Comparison of ENCODE assay signal across 8 cellular contexts in the genomic region with DNA sequence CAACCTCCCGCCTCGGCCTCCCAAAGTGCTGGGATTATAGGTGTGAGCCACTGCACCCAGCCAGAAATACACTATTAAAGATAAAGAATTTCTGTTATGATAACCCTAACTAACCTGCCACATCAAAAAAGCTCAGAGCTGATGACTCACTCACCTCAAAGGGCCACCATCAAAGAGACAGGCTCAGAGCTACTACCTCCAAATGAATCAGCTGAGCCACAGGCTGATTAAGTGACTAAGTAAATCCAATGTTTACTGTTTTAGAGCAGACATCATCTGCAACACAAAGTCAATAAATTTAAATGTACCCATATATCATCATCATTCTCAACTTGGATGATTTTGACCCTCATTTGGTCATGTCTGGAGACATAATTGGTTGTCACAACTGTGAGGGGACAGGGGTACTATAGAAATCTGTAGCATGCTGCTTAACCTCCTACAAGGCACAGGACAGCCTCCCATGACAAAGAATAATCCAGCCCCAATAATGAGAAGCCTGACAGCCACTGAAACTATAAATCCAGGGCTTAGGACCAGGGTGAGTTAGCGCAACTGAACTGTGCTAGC.
DNase-seq lines count a peak whose midpoint lies in the region; ATAC-seq, FAIRE-seq and TF ChIP-seq lines count a peak whose summit lies in the region.

No MANE protein-coding gene starts in this region.

- no peak for FAIRE-seq in K562 (lab: Jason Lieb, UNC)

- H3K4me1 ChIP-seq in K562 (replicated peaks in 1 of 2; ENCODE audit: control insufficient read depth in 2 of 2, insufficient read depth in 2 of 2, low read length in 2 of 2) (0 out of 5 replicates have a peak, but pooled peaks cover 0 to 3% of the 10 kb centered on the region in 2 experiments), gastrocnemius medialis (no peaks in the 10 kb centered on the region)

- H3K4me2 ChIP-seq in K562 (ENCODE audit: insufficient read depth, low read length) = no peak overlapping the region

- H3K27me3 ChIP-seq in K562 (ENCODE audit: control insufficient read depth in 2 of 2, insufficient read depth in 2 of 2, low read length in 2 of 2) = peaks cover 17 to 32% of the 10 kb centered on the region in 2 experiments; a peak in 4 of 5 replicates
- no peaks in the 10 kb centered on the region for H3K27me3 ChIP-seq in gastrocnemius medialis

- H3K27ac ChIP-seq in K562 (ENCODE audit: extremely low read depth, low read depth, low read length) = no peak overlapping the region
- no peak overlapping the region for H3K27ac ChIP-seq in gastrocnemius medialis

- H3K9me3 ChIP-seq in K562 (replicated peaks; ENCODE audit: control insufficient read depth, insufficient read depth, low read depth, low read length) (no peaks in the 10 kb centered on the region), gastrocnemius medialis (no peaks in the 10 kb centered on the region)

- ATAC-seq in GM19351 (IDR thresholded peaks at IDR 0.05; ENCODE audit: unreplicated experiment) = peak; percentile 63
- ATAC-seq in K562 = no peak
- no peak for ATAC-seq in GM18517 (IDR thresholded peaks at IDR 0.05; ENCODE audit: unreplicated experiment)
- no peak for ATAC-seq in HG03196 (IDR thresholded peaks at IDR 0.05; ENCODE audit: unreplicated experiment)
- ATAC-seq in gastrocnemius medialis = no peak
- no peak for ATAC-seq in GM21825 (IDR thresholded peaks at IDR 0.05; ENCODE audit: unreplicated experiment)

- CTCF ChIA-PET in K562 (lab: Yijun Ruan, JAX; ENCODE audit: low intra/inter-chr PET ratio) = no interaction called here

- 0% methylated on average over 3 of the region's 3 CpGs for WGBS in K562 (ENCODE audit: insufficient coverage, low coverage, missing lambda C conversion rate)

- POLR2A ChIA-PET in K562 (lab: Yijun Ruan, JAX) = no interaction called here

- no peak for TF ChIP-seq RAD21 in K562 (CRISPR knock-in tag; conservative IDR thresholded peaks at IDR 0.05 in 1 of 2, IDR thresholded peaks at IDR 0.05 in 1 of 2)

- intact Hi-C loops in K562 (cut with micrococcal nuclease) = no loop called here
- intact Hi-C loops in gastrocnemius medialis (cut with DNase I; ENCODE audit: low total_unique reads) = no loop called here

- H3K79me2 ChIP-seq in K562 (ENCODE audit: control insufficient read depth, insufficient read depth, low read length) = no peaks in the 10 kb centered on the region

- H3K9me1 ChIP-seq in K562 (ENCODE audit: control insufficient read depth, insufficient read depth, low read length) = no peaks in the 10 kb centered on the region

- TF ChIP-seq POLR2A in K562 (conservative IDR thresholded peaks at IDR 0.05) = no peak
- no peak for TF ChIP-seq POLR2A in gastrocnemius medialis (IDR thresholded peaks at IDR 0.05)

- no peak overlapping the region for H2AFZ ChIP-seq in K562 (ENCODE audit: low read depth, low read length)

- H3K4me3 ChIP-seq in K562 (no peak overlapping the region), gastrocnemius medialis (no peak overlapping the region)

- BruUV-seq in K562 (replicated peaks; lab: Mats Ljungman, UMichigan) = no TSS peak

- H3K9ac ChIP-seq in K562 (ENCODE audit: insufficient read depth in 1 of 2, low read depth in 2 of 2, low read length in 2 of 2) = no peak overlapping the region

- in situ Hi-C loops in K562 (cut with MboI) = no loop called here
- in situ Hi-C loops in gastrocnemius medialis (cut with MboI; ENCODE audit: low sequenced_read_pairs in 4 of 4) = no loop called here

- no peaks in the 10 kb centered on the region for H4K20me1 ChIP-seq in K562 (replicated peaks; ENCODE audit: control insufficient read depth, insufficient read depth, low read length)

- H3K36me3 ChIP-seq in K562 (ENCODE audit: control insufficient read depth, insufficient read depth, low read length) = no peaks in the 10 kb centered on the region
- no peaks in the 10 kb centered on the region for H3K36me3 ChIP-seq in gastrocnemius medialis

- TF ChIP-seq CTCF in K562 (IDR thresholded peaks at IDR 0.05 in 2 of 3, conservative IDR thresholded peaks at IDR 0.05 in 1 of 3; ENCODE audit: insufficient read depth in 2 of 3, low read depth in 1 of 3, low read length in 3 of 3) (no peak), gastrocnemius medialis (IDR thresholded peaks at IDR 0.05 in 4 of 5, conservative IDR thresholded peaks at IDR 0.05 in 1 of 5) (no peak)

- no peak for TF ChIP-seq EP300 in K562 (IDR thresholded peaks at IDR 0.05; ENCODE audit: low read length)

- peak; percentile 100 for DNase-seq in SW480 (ENCODE audit: low spot score)
- DNase-seq in K562 (ENCODE audit: extremely low read depth in 1 of 4, low spot score in 3 of 4) = no peak
- DNase-seq in stimulated activated CD4-positive, alpha-beta T cell treated with anti-CD3 and anti-CD28 coated beads, Interleukin-1b, Interleukin-23, amount 100 ng/mL, for 48 hours = peak; percentile 73
- DNase-seq in gastrocnemius medialis = no peak

TF ChIP-seq in K562, 482 proteins besides CTCF, POLR2A, EP300 and RAD21:
- 0 out of 2 replicates have a peak, but pooled peaks have one; percentile 27 for TF ChIP-seq ATF3 (IDR thresholded peaks at IDR 0.05)
- TF ChIP-seq ATF3 (CRISPR knock-in tag; conservative IDR thresholded peaks at IDR 0.05) = no peak
- TF ChIP-seq EP400 (IDR thresholded peaks at IDR 0.05) = no peak
- peak; percentile 87 for TF ChIP-seq FOSL1 (tag; conservative IDR thresholded peaks at IDR 0.05)
- TF ChIP-seq HNRNPL (IDR thresholded peaks at IDR 0.05; ENCODE audit: low read depth, low read length) = no peak
- no peak for TF ChIP-seq CBX1 (IDR thresholded peaks at IDR 0.05; ENCODE audit: low read depth)
- TF ChIP-seq MEIS2 (IDR thresholded peaks at IDR 0.05; ENCODE audit: partially characterized antibody) = peak; percentile 3
- TF ChIP-seq, protein P1, sequence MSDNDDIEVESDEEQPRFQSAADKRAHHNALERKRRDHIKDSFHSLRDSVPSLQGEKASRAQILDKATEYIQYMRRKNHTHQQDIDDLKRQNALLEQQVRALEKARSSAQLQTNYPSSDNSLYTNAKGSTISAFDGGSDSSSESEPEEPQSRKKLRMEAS (CRISPR knock-in tag; IDR thresholded peaks at IDR 0.05) = no peak

Comparison
In these comparisons a context has a peak if more than half of its experiments do, and no peak if none do; other contexts are left out.
1. DNase-seq: peak in SW480 (single experiment) and stimulated activated CD4-positive, alpha-beta T cell treated with anti-CD3 and anti-CD28 coated beads, Interleukin-1b, Interleukin-23, amount 100 ng/mL, for 48 hours (single experiment); none in K562 (0 of 4) and gastrocnemius medialis (0 of 2).